In the genomic region with DNA sequence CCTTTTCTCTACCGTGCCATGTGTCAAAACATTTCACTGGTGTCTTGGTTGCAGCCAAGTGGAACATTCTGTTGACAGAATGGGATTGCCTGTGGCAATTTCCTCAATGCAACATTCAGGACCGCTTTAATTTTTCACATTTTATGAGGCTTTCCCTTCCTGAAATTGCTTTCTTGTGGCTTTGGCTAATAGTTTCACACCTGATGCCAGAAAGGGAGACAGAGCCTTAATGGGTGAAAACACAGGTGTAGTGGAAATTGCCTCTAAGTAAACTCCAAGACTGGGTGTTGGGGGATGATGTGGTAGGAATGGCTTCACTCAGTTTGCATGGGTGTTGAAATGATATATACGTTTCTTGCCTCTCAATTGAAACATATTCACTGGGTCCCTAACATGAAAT, we compare ENCODE assay signal across 19 cellular contexts.
A peak's percentile ranks its signal among the peaks of the same experiment; 100 is the strongest.
DNase-seq lines count a peak whose midpoint lies in the region; ATAC-seq, FAIRE-seq and TF ChIP-seq lines count a peak whose summit lies in the region.
"Had no signal": no experiment of that assay in that cellular context is flagged by ENCODE, and none has a peak within 500 bp of the region (broad histone marks: within the 10 kb centered on the region; RNA-seq: fewer than 3 reads in every experiment).

No MANE protein-coding gene starts in this region.

- H3K4me3 ChIP-seq in mammary epithelial cell (replicated peaks in 1 of 3; ENCODE audit: insufficient read depth in 1 of 3, low read depth in 2 of 3, low read length in 3 of 3) (no peak overlapping the region), neural progenitor cell (no peak overlapping the region), HepG2 (replicated peaks in 1 of 3; ENCODE audit: insufficient read depth in 1 of 3, low read depth in 2 of 3, low read length in 3 of 3) (no peak overlapping the region), heart right ventricle (no peak overlapping the region)
- H3K4me3 ChIP-seq: HAP-1 had no signal

- H3K9me3 ChIP-seq in mammary epithelial cell (replicated peaks; ENCODE audit: insufficient read depth, low read length): no peaks in the 10 kb centered on the region
- H3K9me3 ChIP-seq in neural progenitor cell (ENCODE audit: low read depth): no peaks in the 10 kb centered on the region
- no peaks in the 10 kb centered on the region for H3K9me3 ChIP-seq in HepG2 (ENCODE audit: low read length)
- H3K9me3 ChIP-seq in heart right ventricle: peaks cover 0 to 5% (median 0%) of the 10 kb centered on the region in 11 donors
- H3K9me3 ChIP-seq: Caco-2, HAP-1 had no signal

- H3K79me2 ChIP-seq in mammary epithelial cell (ENCODE audit: insufficient read depth, low read length) (no peaks in the 10 kb centered on the region), neural progenitor cell (ENCODE audit: low read depth) (no peaks in the 10 kb centered on the region), HepG2 (ENCODE audit: insufficient read depth, low read length) (no peaks in the 10 kb centered on the region)

- no peak for TF ChIP-seq EP300 in HepG2 (IDR thresholded peaks at IDR 0.05; ENCODE audit: low read depth in 2 of 2, low read length in 2 of 2)
- no peak for TF ChIP-seq EP300 in HepG2 (CRISPR knock-in tag; IDR thresholded peaks at IDR 0.05; ENCODE audit: borderline replicate concordance)

- peaks cover 9% of the 10 kb centered on the region for H3F3A ChIP-seq in neural progenitor cell (ENCODE audit: low read depth)

- H2AFZ ChIP-seq in mammary epithelial cell (ENCODE audit: low read depth, low read length) (peak overlapping the region; percentile 38), neural progenitor cell (replicated peaks) (no peak overlapping the region), HepG2 (ENCODE audit: low read length) (no peak overlapping the region)

- dilution Hi-C loops in mammary epithelial cell (cut with HindIII; ENCODE audit: low sequenced_read_pairs): no loop called here

- WGBS in mammary epithelial cell (ENCODE audit: low coverage, missing lambda C conversion rate): 18% methylated on average over 3 of the region's 3 CpGs
- WGBS in HepG2 (ENCODE audit: low lambda C conversion rate): 4% methylated on average over 3 of the region's 3 CpGs
- 89 to 91% methylated on average over 3 of the region's 3 CpGs for WGBS in heart right ventricle, 2 donors

- H3K36me3 ChIP-seq in mammary epithelial cell (ENCODE audit: insufficient read depth, low read length): no peaks in the 10 kb centered on the region
- H3K36me3 ChIP-seq in neural progenitor cell: no peaks in the 10 kb centered on the region
- no peaks in the 10 kb centered on the region for H3K36me3 ChIP-seq in HepG2 (replicated peaks in 1 of 2; ENCODE audit: control insufficient read depth in 1 of 2, insufficient read depth in 2 of 2, low read length in 2 of 2)
- H3K36me3 ChIP-seq in heart right ventricle: no peaks in the 10 kb centered on the region
- H3K36me3 ChIP-seq: HAP-1 had no signal

- H3K27me3 ChIP-seq in mammary epithelial cell (ENCODE audit: insufficient read depth, low read length) (no peaks in the 10 kb centered on the region), neural progenitor cell (no peaks in the 10 kb centered on the region), HepG2 (ENCODE audit: control insufficient read depth in 1 of 2, insufficient read depth in 2 of 2, low read length in 2 of 2) (peaks cover 1 to 21% of the 10 kb centered on the region in 2 experiments; a peak in 3 of 5 replicates), heart right ventricle (peaks cover 0 to 4% (median 0%) of the 10 kb centered on the region in 7 donors)

- H3K4me1 ChIP-seq in mammary epithelial cell (ENCODE audit: insufficient read depth, low read length) (peaks cover 19% of the 10 kb centered on the region), neural progenitor cell (peaks cover 22% of the 10 kb centered on the region), HepG2 (ENCODE audit: insufficient read depth, low read length) (no peaks in the 10 kb centered on the region), heart right ventricle (peaks cover 0 to 3% (median 0%) of the 10 kb centered on the region in 9 donors)

- H3K27ac ChIP-seq in mammary epithelial cell (ENCODE audit: insufficient read depth, low read depth, low read length): no peak overlapping the region
- H3K27ac ChIP-seq in neural progenitor cell: no peak overlapping the region
- H3K27ac ChIP-seq in HepG2 (ENCODE audit: extremely low read length, insufficient read depth, low read length): no peak overlapping the region
- no peak overlapping the region for H3K27ac ChIP-seq in heart right ventricle
- H3K27ac ChIP-seq: C4-2B, HL-60 had no signal

- in situ Hi-C loops in mammary epithelial cell (cut with MboI; ENCODE audit: low sequenced_read_pairs in 2 of 2): no loop called here
- in situ Hi-C loops in HepG2 (cut with HindIII; ENCODE audit: extremely low pct_ligation_motif_present, low pct_unique_long_range_greater_than_20kb): no loop called here

- H4K20me1 ChIP-seq in mammary epithelial cell (ENCODE audit: insufficient read depth, low read length): no peaks in the 10 kb centered on the region
- no peaks in the 10 kb centered on the region for H4K20me1 ChIP-seq in neural progenitor cell (ENCODE audit: low read depth)
- H4K20me1 ChIP-seq in HepG2 (ENCODE audit: insufficient read depth, low read length): no peaks in the 10 kb centered on the region

- no peak for ATAC-seq in HepG2
- no peak for ATAC-seq in stimulated activated naive CD8-positive, alpha-beta T cell treated with anti-CD3 and anti-CD28 coated beads, Interleukin-15, Interleukin-2, amounts not matched to agents 100 U/mL and 50 U/mL, for 24 hours
- ATAC-seq in heart right ventricle: no peak

- POLR2A ChIA-PET in MCF 10A (lab: Yijun Ruan, JAX) (no interaction called here), HepG2 (lab: Yijun Ruan, JAX) (no interaction called here)

- H3K4me1 Mint-ChIP-seq in MCF 10A (ENCODE audit: insufficient read depth, unreplicated experiment): peaks cover 3% of the 10 kb centered on the region
- H3K4me1 Mint-ChIP-seq in neural progenitor cell: peaks cover 24% of the 10 kb centered on the region
- H3K4me1 Mint-ChIP-seq: B cell had no signal

- H3K4me2 ChIP-seq in mammary epithelial cell (ENCODE audit: insufficient read depth, low read depth, low read length): peak overlapping the region; percentile 17
- H3K4me2 ChIP-seq in neural progenitor cell: no peak overlapping the region
- H3K4me2 ChIP-seq in HepG2 (ENCODE audit: low read depth, low read length): no peak overlapping the region

- no peaks in the 10 kb centered on the region for H3K9me3 Mint-ChIP-seq in MCF 10A (ENCODE audit: unreplicated experiment)
- peaks cover 15% of the 10 kb centered on the region for H3K9me3 Mint-ChIP-seq in neural progenitor cell
- H3K9me3 Mint-ChIP-seq: CD4-positive, alpha-beta T cell had no signal

- no peak overlapping the region for H3K27ac Mint-ChIP-seq in MCF 10A (ENCODE audit: low read depth, unreplicated experiment)
- H3K27ac Mint-ChIP-seq in neural progenitor cell: peak overlapping the region; percentile 64
- H3K27ac Mint-ChIP-seq: B cell; CD4-positive, alpha-beta T cell had no signal

- BruUV-seq in mammary epithelial cell (replicated peaks; lab: Mats Ljungman, UMichigan): no TSS peak
- no TSS peak for BruUV-seq in MCF 10A (replicated peaks; lab: Mats Ljungman, UMichigan)
- BruUV-seq in HepG2 (replicated peaks; lab: Mats Ljungman, UMichigan): no TSS peak

- no peak overlapping the region for H3K4me3 Mint-ChIP-seq in MCF 10A (ENCODE audit: unreplicated experiment)
- H3K4me3 Mint-ChIP-seq in neural progenitor cell: no peak overlapping the region
- H3K4me3 Mint-ChIP-seq: B cell; CD4-positive, alpha-beta T cell had no signal

- CTCF ChIA-PET in mammary epithelial cell (lab: Charles Lee; ENCODE audit: low non-redundant PET) (no interaction called here), MCF 10A (lab: Yijun Ruan, JAX) (no interaction called here), HepG2 (lab: Yijun Ruan, JAX; ENCODE audit: low intra/inter-chr PET ratio, low total read pairs) (no interaction called here)

- intact Hi-C loops in mammary epithelial cell (cut with micrococcal nuclease): no loop called here
- intact Hi-C loops in MCF 10A (cut with micrococcal nuclease): no loop called here
- intact Hi-C loops in HepG2 (cut with micrococcal nuclease; ENCODE audit: unreplicated experiment): no loop called here
- intact Hi-C loops in heart right ventricle (cut with DNase I): no loop called here

- H3K9ac ChIP-seq in mammary epithelial cell (ENCODE audit: insufficient read depth, low read length) (no peak overlapping the region), neural progenitor cell (no peak overlapping the region), HepG2 (ENCODE audit: insufficient read depth, low read depth, low read length) (no peak overlapping the region)

- FAIRE-seq in HepG2 (lab: Jason Lieb, UNC): no peak
- FAIRE-seq: D721Med, G401.6, GM12891, GM19239 had no signal

- TF ChIP-seq POLR2A in HepG2 (IDR thresholded peaks at IDR 0.05; ENCODE audit: insufficient read depth in 1 of 2, low read depth in 2 of 2, low read length in 2 of 2): no peak

- TF ChIP-seq RAD21 in HepG2 (CRISPR knock-in tag; IDR thresholded peaks at IDR 0.05): no peak

- H3K27me3 Mint-ChIP-seq in MCF 10A (ENCODE audit: insufficient read depth, unreplicated experiment) (no peaks in the 10 kb centered on the region), neural progenitor cell (ENCODE audit: insufficient read depth, low read depth) (peaks cover 3% of the 10 kb centered on the region)
- H3K27me3 Mint-ChIP-seq: B cell had no signal

- H3K36me3 Mint-ChIP-seq in MCF 10A (ENCODE audit: insufficient read depth, unreplicated experiment) (no peaks in the 10 kb centered on the region), neural progenitor cell (no peaks in the 10 kb centered on the region)

- no peak for DNase-seq in mammary epithelial cell
- DNase-seq in MCF 10A (ENCODE audit: unreplicated experiment): no peak
- peak; percentile 59 for DNase-seq in SW480 (ENCODE audit: low spot score)
- DNase-seq in neural progenitor cell (ENCODE audit: low spot score): no peak
- DNase-seq in renal cortical epithelial cell (ENCODE audit: low read depth): peak; percentile 50
- DNase-seq in HepG2 (ENCODE audit: low spot score): no peak
- DNase-seq in stimulated activated naive CD8-positive, alpha-beta T cell treated with anti-CD3 and anti-CD28 coated beads, Interleukin-15, Interleukin-2, amounts not matched to agents 100 U/mL and 50 U/mL, for 24 hours: no peak
- DNase-seq in heart right ventricle: no peak
- DNase-seq: Caco-2; CD4-positive, alpha-beta T cell; IMR-90 had no signal

- TF ChIP-seq CTCF in mammary epithelial cell (conservative IDR thresholded peaks at IDR 0.05 in 1 of 2, IDR thresholded peaks at IDR 0.05 in 1 of 2; ENCODE audit: extremely low read depth in 1 of 2, insufficient read depth in 1 of 2, low read depth in 1 of 2, low read length in 2 of 2) (no peak), MCF 10A (IDR thresholded peaks at IDR 0.05; ENCODE audit: unreplicated experiment) (no peak), neural progenitor cell (IDR thresholded peaks at IDR 0.05) (no peak), HepG2 (CRISPR knock-in tag; IDR thresholded peaks at IDR 0.05) (no peak), heart right ventricle (IDR thresholded peaks at IDR 0.05) (no peak)

Comparison
In these comparisons a context has a peak if more than half of its experiments do, and no peak if none do; other contexts are left out.
1. DNase-seq: peak in SW480 (single experiment) and renal cortical epithelial cell (single experiment); none in mammary epithelial cell (single experiment), MCF 10A (single experiment), neural progenitor cell (single experiment), HepG2 (single experiment), stimulated activated naive CD8-positive, alpha-beta T cell treated with anti-CD3 and anti-CD28 coated beads, Interleukin-15, Interleukin-2, amounts not matched to agents 100 U/mL and 50 U/mL, for 24 hours (single experiment) and heart right ventricle (0 of 2).